Comparison of ENCODE assay signal across 9 cellular contexts in genomic region chr17:56648341-56648740, GRCh38. TPM values are rescaled to one million over a fixed set of nuclear protein-coding genes. Genes with fewer than 3 reads are reported as not detected.
"Had no signal": no experiment of that assay in that cellular context is flagged by ENCODE, and none has a peak within 500 bp of the region (broad histone marks: within the 10 kb centered on the region; RNA-seq: fewer than 3 reads in every experiment).

No MANE protein-coding gene starts in this region.

- DNase-seq: GM23248, H9, HCEC 1CT, IMR-90 had no signal

- ATAC-seq: K562 had no signal

- H2AFZ ChIP-seq: GM23248 had no signal

- H3K27ac Mint-ChIP-seq: H9 had no signal

- H3K9ac ChIP-seq: GM23248 had no signal

- FAIRE-seq: H1, H54, HTR-8/SVneo, K562 had no signal

- H3K27ac ChIP-seq: GM23248 had no signal

- H3K4me3 ChIP-seq: GM23248, K562 had no signal

- H3K4me1 Mint-ChIP-seq: H9 had no signal

- H3K4me3 Mint-ChIP-seq: H9 had no signal

RNA-seq across cellular contexts. Expression of gene NOG, which starts 54.8 kb away (rescaled TPM):
- total RNA-seq: H9, HT-29, K562 had no signal
- polyA plus RNA-seq: K562 had no signal
